ENCODE assay signal across 12 cellular contexts in genomic region chr1:244448279-244449036, GRCh38. TPM values are rescaled to one million over a fixed set of nuclear protein-coding genes. Genes with fewer than 3 reads are reported as not detected.
A peak's percentile ranks its signal among the peaks of the same experiment; 100 is the strongest.
DNase-seq lines count a peak whose midpoint lies in the region; ATAC-seq, FAIRE-seq and TF ChIP-seq lines count a peak whose summit lies in the region.
"Had no signal": no experiment of that assay in that cellular context is flagged by ENCODE, and none has a peak within 500 bp of the region (broad histone marks: within the 10 kb centered on the region; RNA-seq: fewer than 3 reads in every experiment).

No MANE protein-coding gene starts in this region.

- H3K9me3 Mint-ChIP-seq in activated naive CD8-positive, alpha-beta T cell treated with anti-CD3 and anti-CD28 coated beads, Interleukin-2, amount 10 ng/mL, durations not matched to agents 7 days and 5 days: no peaks in the 10 kb centered on the region

- no peaks in the 10 kb centered on the region; a peak in 2 of 5 replicates for H3K27me3 ChIP-seq in HepG2 (ENCODE audit: control insufficient read depth in 1 of 2, insufficient read depth in 2 of 2, low read length in 2 of 2)
- H3K27me3 ChIP-seq in right lobe of liver: no peaks in the 10 kb centered on the region

- POLR2A ChIA-PET in HepG2 (lab: Yijun Ruan, JAX): no interaction called here
- POLR2A ChIA-PET in activated naive CD8-positive, alpha-beta T cell treated with anti-CD3 and anti-CD28 coated beads, Interleukin-2, amount 10 ng/mL, durations not matched to agents 7 days and 5 days (lab: Charles Lee): interaction anchor here (0.6 kb wide), 1 partner anchor 123 kb away, joined by 3 read pairs; no protein-coding TSS in a partner anchor

- H3K4me3 ChIP-seq in HepG2 (replicated peaks in 1 of 3; ENCODE audit: insufficient read depth in 1 of 3, low read depth in 2 of 3, low read length in 3 of 3) (no peak overlapping the region), right lobe of liver (no peak overlapping the region)

- H3K4me2 ChIP-seq in HepG2 (ENCODE audit: low read depth, low read length): peak overlapping the region; percentile 38; the same call in 1 of the 2 replicates

- intact Hi-C loops in HepG2 (cut with micrococcal nuclease; ENCODE audit: unreplicated experiment): loop anchor here (5.0 kb wide), 1 partner anchor 1191 kb away; the partner anchor contains the start of genes CEP170 and SDCCAG8
- intact Hi-C loops in right lobe of liver (cut with DNase I): no loop called here

- no peak for TF ChIP-seq EP300 in HepG2 (IDR thresholded peaks at IDR 0.05; ENCODE audit: low read depth in 2 of 2, low read length in 2 of 2)
- TF ChIP-seq EP300 in HepG2 (CRISPR knock-in tag; IDR thresholded peaks at IDR 0.05; ENCODE audit: borderline replicate concordance): no peak

- H3K4me1 ChIP-seq in HepG2 (ENCODE audit: insufficient read depth, low read length) (peaks cover 61% of the 10 kb centered on the region), right lobe of liver (peaks cover 0 to 14% (median 6%) of the 10 kb centered on the region in 4 donors)

- no peak overlapping the region for H2AFZ ChIP-seq in HepG2 (ENCODE audit: low read length)

- TF ChIP-seq POLR2A in HepG2 (IDR thresholded peaks at IDR 0.05; ENCODE audit: insufficient read depth in 1 of 2, low read depth in 2 of 2, low read length in 2 of 2) (no peak), right lobe of liver (IDR thresholded peaks at IDR 0.05) (no peak)

- H3K27ac ChIP-seq in HepG2 (ENCODE audit: extremely low read length, insufficient read depth, low read length) (no peak overlapping the region), right lobe of liver (no peak overlapping the region)

- DNase-seq in HepG2 (ENCODE audit: low spot score) (no peak), right lobe of liver (no peak), medulla oblongata (ENCODE audit: extremely low spot score) (peak; percentile 23), HTR-8/SVneo (ENCODE audit: insufficient read length, low spot score) (no peak), NCI-H345 (lab: John Stamatoyannopoulos, UW) (no peak), NCI-H510A (lab: John Stamatoyannopoulos, UW) (no peak)
- DNase-seq in activated naive CD8-positive, alpha-beta T cell treated with anti-CD3 and anti-CD28 coated beads, Interleukin-2, amount 10 ng/mL, durations not matched to agents 7 days and 5 days: no peak
- no peak for DNase-seq in stimulated activated CD4-positive, alpha-beta T cell treated with anti-CD3 and anti-CD28 coated beads, Interleukin-4, amount 100 ng/mL, for 24 hours
- DNase-seq: activated CD4-positive, alpha-beta T cell treated with anti-CD3 and anti-CD28 coated beads for 48 hours; GF-D8; GOT3; Right ventricle myocardium superior had no signal

- H3K36me3 ChIP-seq in HepG2 (replicated peaks in 1 of 2; ENCODE audit: control insufficient read depth in 1 of 2, insufficient read depth in 2 of 2, low read length in 2 of 2) (peaks cover 0 to 1% of the 10 kb centered on the region in 2 experiments; a peak in 2 of 5 replicates), right lobe of liver (no peaks in the 10 kb centered on the region)

- no peaks in the 10 kb centered on the region for H4K20me1 ChIP-seq in HepG2 (ENCODE audit: insufficient read depth, low read length)

- FAIRE-seq in HepG2 (lab: Jason Lieb, UNC): no peak
- no peak for FAIRE-seq in HTR-8/SVneo (lab: Jason Lieb, UNC)

- no TSS peak for BruUV-seq in HepG2 (replicated peaks; lab: Mats Ljungman, UMichigan)

- no peak for TF ChIP-seq RAD21 in HepG2 (CRISPR knock-in tag; IDR thresholded peaks at IDR 0.05)

- peak overlapping the region; percentile 22 for H3K4me3 Mint-ChIP-seq in activated naive CD8-positive, alpha-beta T cell treated with anti-CD3 and anti-CD28 coated beads, Interleukin-2, amount 10 ng/mL, durations not matched to agents 7 days and 5 days

- 94% methylated on average over 5 of the region's 5 CpGs for WGBS in HepG2 (ENCODE audit: low lambda C conversion rate)
- 86% methylated on average over 5 of the region's 5 CpGs for WGBS in right lobe of liver (ENCODE audit: insufficient coverage, low coverage, low lambda C conversion rate, missing lambda C conversion rate)

- TF ChIP-seq CTCF in HepG2 (CRISPR knock-in tag; IDR thresholded peaks at IDR 0.05): no peak
- no peak for TF ChIP-seq CTCF in right lobe of liver (IDR thresholded peaks at IDR 0.05)

- CTCF ChIA-PET in HepG2 (lab: Yijun Ruan, JAX; ENCODE audit: low intra/inter-chr PET ratio, low total read pairs): no interaction called here

- no peak overlapping the region for H3K27ac Mint-ChIP-seq in activated naive CD8-positive, alpha-beta T cell treated with anti-CD3 and anti-CD28 coated beads, Interleukin-2, amount 10 ng/mL, durations not matched to agents 7 days and 5 days

- H3K9ac ChIP-seq in HepG2 (ENCODE audit: insufficient read depth, low read depth, low read length): no peak overlapping the region

- no peaks in the 10 kb centered on the region for H3K27me3 Mint-ChIP-seq in activated naive CD8-positive, alpha-beta T cell treated with anti-CD3 and anti-CD28 coated beads, Interleukin-2, amount 10 ng/mL, durations not matched to agents 7 days and 5 days

- peaks cover 29% of the 10 kb centered on the region for H3K36me3 Mint-ChIP-seq in activated naive CD8-positive, alpha-beta T cell treated with anti-CD3 and anti-CD28 coated beads, Interleukin-2, amount 10 ng/mL, durations not matched to agents 7 days and 5 days

- no peak for ATAC-seq in HepG2
- ATAC-seq in right lobe of liver: no peak
- no peak for ATAC-seq in activated naive CD8-positive, alpha-beta T cell treated with anti-CD3 and anti-CD28 coated beads, Interleukin-2, amount 10 ng/mL, durations not matched to agents 7 days and 5 days (ENCODE audit: low read depth)

- H3K4me1 Mint-ChIP-seq in activated naive CD8-positive, alpha-beta T cell treated with anti-CD3 and anti-CD28 coated beads, Interleukin-2, amount 10 ng/mL, durations not matched to agents 7 days and 5 days: peaks cover 39% of the 10 kb centered on the region

- H3K9me3 ChIP-seq in HepG2 (ENCODE audit: low read length) (no peaks in the 10 kb centered on the region), right lobe of liver (no peaks in the 10 kb centered on the region)

- peaks cover 70% of the 10 kb centered on the region for H3K79me2 ChIP-seq in HepG2 (ENCODE audit: insufficient read depth, low read length)

- in situ Hi-C loops in HepG2 (cut with HindIII; ENCODE audit: extremely low pct_ligation_motif_present, low pct_unique_long_range_greater_than_20kb): no loop called here

RNA-seq across cellular contexts. Expression of gene ADSS2, which starts 3.3 kb away (rescaled TPM):
- total RNA-seq in HepG2 (2016; rRNA removed; fragmentation: Illumina TruSeq; extraction: Trizol): 43.4 and 63.3 TPM in 2 replicates
- 11.6 and 14.5 TPM in 2 replicates for total RNA-seq in HepG2 (2016; cell fraction: cytosol; rRNA removed; fragmentation: Illumina TruSeq; extraction: Trizol; ENCODE audit: low read depth)
- 47.0 and 64.0 TPM in 2 replicates for total RNA-seq in HepG2 (2016; cell fraction: insoluble cytoplasmic fraction; rRNA removed; fragmentation: Illumina TruSeq; extraction: Trizol)
- 23.6 and 26.8 TPM in 2 replicates for total RNA-seq in HepG2 (2016; cell fraction: membrane; rRNA removed; fragmentation: Illumina TruSeq; extraction: Trizol)
- 27.5 and 30.7 TPM in 2 replicates for total RNA-seq in HepG2 (2016; cell fraction: nucleus; rRNA removed; fragmentation: Illumina TruSeq; extraction: Trizol)
- 11.7 and 15.1 TPM in 2 replicates for polyA plus RNA-seq in HepG2 (2011; rRNA removed)
- 7.7 and 10.1 TPM in 2 replicates for polyA plus RNA-seq in HepG2 (2011; cell fraction: cytosol; rRNA removed)
- polyA plus RNA-seq in HepG2 (2011; cell fraction: nucleus; rRNA removed): 5.4 and 8.1 TPM in 2 replicates
- polyA plus RNA-seq in HepG2 (2012): 21.7 and 29.2 TPM in 2 replicates
- polyA plus RNA-seq in HepG2 (2016; cell fraction: cytosol; fragmentation: Illumina TruSeq; extraction: Trizol; ENCODE audit: low read depth): 5.4 and 6.0 TPM in 2 replicates
- 54.5 and 59.4 TPM in 2 replicates for polyA plus RNA-seq in HepG2 (2016; cell fraction: insoluble cytoplasmic fraction; fragmentation: Illumina TruSeq; extraction: Trizol; ENCODE audit: low read depth)
- polyA plus RNA-seq in HepG2 (2016; cell fraction: membrane; fragmentation: Illumina TruSeq; extraction: Trizol; ENCODE audit: low read depth): 12.4 and 14.9 TPM in 2 replicates
- polyA plus RNA-seq in HepG2 (2016; cell fraction: nucleus; fragmentation: Illumina TruSeq; extraction: Trizol; ENCODE audit: insufficient read depth, low read depth): 30.0 and 30.6 TPM in 2 replicates
- 6.8 and 9.4 TPM in 2 replicates for polyA minus RNA-seq in HepG2 (2011; rRNA and poly(A)+ RNA removed; ENCODE audit: low replicate concordance)
- 14.9 and 15.1 TPM in 2 replicates for polyA minus RNA-seq in HepG2 (2011; cell fraction: cytosol; rRNA and poly(A)+ RNA removed)
- polyA minus RNA-seq in HepG2 (2011; cell fraction: nucleus; rRNA and poly(A)+ RNA removed): 27.2 and 30.6 TPM in 2 replicates
- 10 to 100 TPM in 5 of 6 experiments, 1 to 10 TPM in 1; 9.8 to 16.1 (median 14.5) TPM for total RNA-seq in right lobe of liver
- total RNA-seq in activated naive CD8-positive, alpha-beta T cell treated with anti-CD3 and anti-CD28 coated beads, Interleukin-2, amount 10 ng/mL, durations not matched to agents 7 days and 5 days: 10 to 100 TPM; 52.5 to 54.6 TPM

RNA-seq across cellular contexts. Expression of gene CATSPERE, which starts 12.6 kb away (rescaled TPM):
- total RNA-seq in HepG2 (2016; rRNA removed; fragmentation: Illumina TruSeq; extraction: Trizol): 0.15 and 0.51 TPM in 2 replicates
- total RNA-seq in HepG2 (2016; cell fraction: cytosol; rRNA removed; fragmentation: Illumina TruSeq; extraction: Trizol; ENCODE audit: low read depth): 0.81 and 1.5 TPM in 2 replicates
- 0.07 and 0.39 TPM in 2 replicates for total RNA-seq in HepG2 (2016; cell fraction: insoluble cytoplasmic fraction; rRNA removed; fragmentation: Illumina TruSeq; extraction: Trizol)
- total RNA-seq in HepG2 (2016; cell fraction: membrane; rRNA removed; fragmentation: Illumina TruSeq; extraction: Trizol): 0.76 and 1.1 TPM in 2 replicates
- total RNA-seq in HepG2 (2016; cell fraction: nucleus; rRNA removed; fragmentation: Illumina TruSeq; extraction: Trizol): 0.94 and 1.4 TPM in 2 replicates
- polyA plus RNA-seq in HepG2 (2011; rRNA removed): 0.26 and 0.34 TPM in 2 replicates
- 0.01 and 0.12 TPM in 2 replicates for polyA plus RNA-seq in HepG2 (2011; cell fraction: cytosol; rRNA removed)
- polyA plus RNA-seq in HepG2 (2011; cell fraction: nucleus; rRNA removed): 0.90 and 1.5 TPM in 2 replicates
- polyA plus RNA-seq in HepG2 (2012): 0.21 and 0.31 TPM in 2 replicates
- not detected in 2 replicates for polyA plus RNA-seq in HepG2 (2016; cell fraction: cytosol; fragmentation: Illumina TruSeq; extraction: Trizol; ENCODE audit: low read depth)
- polyA plus RNA-seq in HepG2 (2016; cell fraction: insoluble cytoplasmic fraction; fragmentation: Illumina TruSeq; extraction: Trizol; ENCODE audit: low read depth): not detected in 2 replicates
- polyA plus RNA-seq in HepG2 (2016; cell fraction: membrane; fragmentation: Illumina TruSeq; extraction: Trizol; ENCODE audit: low read depth): not detected in 2 replicates
- 0.64 and 1.1 TPM in 2 replicates for polyA plus RNA-seq in HepG2 (2016; cell fraction: nucleus; fragmentation: Illumina TruSeq; extraction: Trizol; ENCODE audit: insufficient read depth, low read depth)
- 1.4 TPM in 2 replicates for polyA minus RNA-seq in HepG2 (2011; rRNA and poly(A)+ RNA removed; ENCODE audit: low replicate concordance)
- not detected in 2 replicates for polyA minus RNA-seq in HepG2 (2011; cell fraction: cytosol; rRNA and poly(A)+ RNA removed)
- 2.1 and 2.3 TPM in 2 replicates for polyA minus RNA-seq in HepG2 (2011; cell fraction: nucleus; rRNA and poly(A)+ RNA removed)
- 1 to 10 TPM in 2 of 6 experiments, under 1 TPM in 4; 0.31 to 1.3 (median 0.70) TPM for total RNA-seq in right lobe of liver
- total RNA-seq in activated naive CD8-positive, alpha-beta T cell treated with anti-CD3 and anti-CD28 coated beads, Interleukin-2, amount 10 ng/mL, durations not matched to agents 7 days and 5 days: 1 to 10 TPM; 1.1 to 1.6 TPM
